7 cellular contexts compared by ENCODE assay signal in genomic region chr17:8152981-8153549, GRCh38. TPM values are rescaled to one million over a fixed set of nuclear protein-coding genes. Genes with fewer than 3 reads are reported as not detected.
DNase-seq lines count a peak whose midpoint lies in the region; ATAC-seq, FAIRE-seq and TF ChIP-seq lines count a peak whose summit lies in the region.

No MANE protein-coding gene starts in this region.

- H3K27me3 ChIP-seq in HCT116 (ENCODE audit: insufficient read depth, low read length) = no peaks in the 10 kb centered on the region
- H3K27me3 ChIP-seq in WERI-Rb-1 (ENCODE audit: insufficient read depth, low read depth, severe bottlenecking) = no peaks in the 10 kb centered on the region
- no peaks in the 10 kb centered on the region for H3K27me3 ChIP-seq in small intestine (ENCODE audit: control insufficient read depth in 2 of 2, insufficient read depth in 2 of 2, low read length in 2 of 2)

- peaks cover 57% of the 10 kb centered on the region for H3K79me2 ChIP-seq in HCT116 (ENCODE audit: insufficient read depth, low read length)

- TF ChIP-seq CTCF in HCT116 (IDR thresholded peaks at IDR 0.05 in 2 of 3, conservative IDR thresholded peaks at IDR 0.05 in 1 of 3; ENCODE audit: borderline replicate concordance in 1 of 3, insufficient read depth in 1 of 3, low read depth in 2 of 3, low read length in 2 of 3) (no peak), WERI-Rb-1 (IDR thresholded peaks at IDR 0.05; ENCODE audit: low read depth, low read length) (no peak)

- H3K9me2 ChIP-seq in HCT116 (ENCODE audit: insufficient read depth) = no peaks in the 10 kb centered on the region

- H3K4me2 ChIP-seq in HCT116 (ENCODE audit: low read length) = peak overlapping the region; percentile 100

- no peak for FAIRE-seq in small intestine (lab: Jason Lieb, UNC)

- H3K4me1 ChIP-seq in HCT116 (ENCODE audit: control insufficient read depth in 1 of 2, insufficient read depth in 2 of 2, low read length in 2 of 2) (peaks cover 39 to 71% of the 10 kb centered on the region in 2 experiments), small intestine (ENCODE audit: control insufficient read depth in 2 of 2, insufficient read depth in 1 of 2, low read depth in 1 of 2, low read length in 1 of 2) (peaks cover 0 to 12% of the 10 kb centered on the region in 2 donors)

- ATAC-seq in HCT116 = no peak
- no peak for ATAC-seq in left ventricle myocardium superior
- no peak for ATAC-seq in GM21528 (IDR thresholded peaks at IDR 0.05; ENCODE audit: low FRiP score, unreplicated experiment)

- H3K4me3 ChIP-seq in HCT116 (replicated peaks in 1 of 2; ENCODE audit: low read depth in 1 of 2, low read length in 2 of 2) (peak overlapping the region in 1 of 2 experiments; percentile 95; a peak in 3 of 4 replicates), WERI-Rb-1 (ENCODE audit: low read depth, low read length) (no peak overlapping the region), small intestine (ENCODE audit: low read depth in 1 of 2, low read length in 2 of 2) (no peak overlapping the region)

- H3K9me3 ChIP-seq in HCT116 (ENCODE audit: control insufficient read depth in 1 of 2, insufficient read depth in 1 of 2, low read depth in 1 of 2, low read length in 2 of 2) = no peaks in the 10 kb centered on the region
- no peaks in the 10 kb centered on the region for H3K9me3 ChIP-seq in WERI-Rb-1 (ENCODE audit: severe bottlenecking)
- H3K9me3 ChIP-seq in small intestine (ENCODE audit: control insufficient read depth, low read depth) = no peaks in the 10 kb centered on the region

- CTCF ChIA-PET in HCT116 (lab: Charles Lee) = interaction anchor here (1.4 to 1.6 kb wide), 2 partner anchors 34 to 59 kb away, joined by 4 read pairs; no protein-coding TSS in a partner anchor

- BruUV-seq in HCT116 (replicated peaks; lab: Mats Ljungman, UMichigan) = no TSS peak

- no peaks in the 10 kb centered on the region for H4K20me1 ChIP-seq in HCT116 (ENCODE audit: insufficient read depth)

- H3K27ac ChIP-seq in HCT116 (ENCODE audit: low read depth, low read length) = peak overlapping the region; percentile 77
- H3K27ac ChIP-seq in WERI-Rb-1 = peak overlapping the region; percentile 61
- peak overlapping the region; percentile 92 to 97 for H3K27ac ChIP-seq in small intestine (ENCODE audit: low read depth in 1 of 2, low read length in 1 of 2)

- no peak for TF ChIP-seq POLR2A in HCT116 (IDR thresholded peaks at IDR 0.05; ENCODE audit: borderline replicate concordance, extremely low read depth, insufficient read depth, insufficient read length)

- RAD21 ChIA-PET in HCT116 (lab: Charles Lee; ENCODE audit: low non-redundant PET in 1 of 2, low total read pairs in 2 of 2, uncharacterized antibody in 2 of 2, unreplicated experiment in 2 of 2) = no interaction called here

- POLR2A ChIA-PET in HCT116 (lab: Charles Lee) = interaction anchor here (1.1 to 9.4 kb wide), 5 partner anchors 13 to 39 kb away, joined by 3 to 95 read pairs (median 4); no protein-coding TSS in a partner anchor

- 66 to 73% (median 67%) methylated on average over 9 of the region's 9 CpGs for WGBS in small intestine, 3 donors

- no peak overlapping the region for H2AFZ ChIP-seq in HCT116 (ENCODE audit: low read depth, low read length, poor library complexity, severe bottlenecking)

- peaks cover 18 to 24% of the 10 kb centered on the region in 2 experiments for H3K36me3 ChIP-seq in HCT116 (ENCODE audit: control insufficient read depth in 1 of 2, insufficient read depth in 2 of 2, low read length in 2 of 2)
- peaks cover 25% of the 10 kb centered on the region for H3K36me3 ChIP-seq in WERI-Rb-1
- peaks cover 11% of the 10 kb centered on the region in 2 donors for H3K36me3 ChIP-seq in small intestine (ENCODE audit: control insufficient read depth in 2 of 2, insufficient read depth in 2 of 2, low read length in 2 of 2)

- no peak for DNase-seq in HCT116 (ENCODE audit: low read depth, low spot score)
- no peak for DNase-seq in WERI-Rb-1
- DNase-seq in left ventricle myocardium superior = peak; percentile 38
- DNase-seq in small intestine = no peak
- DNase-seq in NCI-H1930 (lab: John Stamatoyannopoulos, UW) = no peak
- no peak for DNase-seq in NCI-H1417 treated with DMSO at 0.1 percent for 48 hours (lab: John Stamatoyannopoulos, UW)

- intact Hi-C loops in HCT116 (cut with micrococcal nuclease) (loop anchor here (1.0 kb wide), 1 partner anchor 14 kb away; no protein-coding TSS in a partner anchor), left ventricle myocardium superior (cut with micrococcal nuclease) (no loop called here)

- H3K9ac ChIP-seq in HCT116 (ENCODE audit: low read length) = peak overlapping the region; percentile 99

- TF ChIP-seq RAD21 in HCT116 (IDR thresholded peaks at IDR 0.05; ENCODE audit: low read depth) = no peak

TF ChIP-seq in HCT116, 20 proteins besides CTCF, POLR2A, EP300 and RAD21 (continues in another document):
- TF ChIP-seq ATF3 (IDR thresholded peaks at IDR 0.05) (no peak), MAX (IDR thresholded peaks at IDR 0.05) (no peak), ZFX (IDR thresholded peaks at IDR 0.05) (no peak), ELF1 (IDR thresholded peaks at IDR 0.05; ENCODE audit: borderline replicate concordance, low read depth) (no peak), ZNF274 (IDR thresholded peaks at IDR 0.05; ENCODE audit: low read depth, low read length) (no peak), EGR1 (IDR thresholded peaks at IDR 0.05; ENCODE audit: low read depth) (no peak), FOSL1 (IDR thresholded peaks at IDR 0.05; ENCODE audit: low read depth) (no peak), SRF (IDR thresholded peaks at IDR 0.05; ENCODE audit: low read depth) (no peak), SIN3A (IDR thresholded peaks at IDR 0.05; ENCODE audit: low read depth) (no peak), EZH2phosphoT487 (IDR thresholded peaks at IDR 0.05; ENCODE audit: borderline replicate concordance) (no peak), POLR2AphosphoS5 (IDR thresholded peaks at IDR 0.05; ENCODE audit: low read depth, low read length) (no peak), JUND (IDR thresholded peaks at IDR 0.05) (no peak), SP1 (IDR thresholded peaks at IDR 0.05; ENCODE audit: low read depth) (no peak), REST (IDR thresholded peaks at IDR 0.05; ENCODE audit: low read depth) (no peak), EZH2 (IDR thresholded peaks at IDR 0.05) (no peak), TCF7L2 (IDR thresholded peaks at IDR 0.05; ENCODE audit: borderline replicate concordance, extremely low read depth, insufficient read depth, insufficient read length) (no peak)

RNA-seq across cellular contexts. Expression of gene PER1, which starts 0.9 kb away (rescaled TPM):
- 87.6 TPM for total RNA-seq in HCT116 (2021; ENCODE audit: unreplicated experiment)
- polyA plus RNA-seq in HCT116 (2012) = 102 and 166 TPM in 2 replicates
- 126 TPM for total RNA-seq in left ventricle myocardium superior
- 10 to 100 TPM; 47.8 to 79.4 (median 60.1) TPM for polyA plus RNA-seq in small intestine

RNA-seq across cellular contexts. Expression of gene VAMP2, which starts 9.7 kb away (rescaled TPM):
- total RNA-seq in HCT116 (2021; ENCODE audit: unreplicated experiment) (35.9 TPM), left ventricle myocardium superior (62.3 TPM)
- 44.1 and 53.0 TPM in 2 replicates for polyA plus RNA-seq in HCT116 (2012)
- polyA plus RNA-seq in small intestine = 10 to 100 TPM; 27.5 to 47.3 (median 46.2) TPM

RNA-seq across cellular contexts. Expression of gene TMEM107, which starts 23.1 kb away (rescaled TPM):
- total RNA-seq in HCT116 (2021; ENCODE audit: unreplicated experiment) = 30.1 TPM
- polyA plus RNA-seq in HCT116 (2012) = 30.8 and 40.9 TPM in 2 replicates
- total RNA-seq in left ventricle myocardium superior = 5.2 TPM
- polyA plus RNA-seq in small intestine = 10 to 100 TPM in 1 of 3 donors, 1 to 10 TPM in 1, under 1 TPM in 1; 0.89 to 14.9 (median 1.4) TPM

RNA-seq across cellular contexts. Expression of gene HES7, which starts 29.2 kb away (rescaled TPM):
- total RNA-seq in HCT116 (2021; ENCODE audit: unreplicated experiment) (0.61 TPM), left ventricle myocardium superior (not detected)
- polyA plus RNA-seq in HCT116 (2012) = 0.10 and 0.12 TPM in 2 replicates
- under 1 TPM in 1 of 3 donors, not detected in 2; 0.06 TPM for polyA plus RNA-seq in small intestine

RNA-seq across cellular contexts. Expression of gene ALOXE3, which starts 34.8 kb away (rescaled TPM):
- total RNA-seq in HCT116 (2021; ENCODE audit: unreplicated experiment) = 3.5 TPM
- polyA plus RNA-seq in HCT116 (2012) = 4.4 and 4.8 TPM in 2 replicates
- not detected for total RNA-seq in left ventricle myocardium superior
- 1 to 10 TPM in 1 of 3 donors, under 1 TPM in 1, not detected in 1; 0.13 to 1.6 TPM for polyA plus RNA-seq in small intestine
